Comparison of ENCODE assay signal across 8 cellular contexts in genomic region chr16:14988661-14989111, GRCh38. TPM values are rescaled to one million over a fixed set of nuclear protein-coding genes. Genes with fewer than 3 reads are reported as not detected.
DNase-seq lines count a peak whose midpoint lies in the region; ATAC-seq and TF ChIP-seq lines count a peak whose summit lies in the region.
"Not testable (repeated sequence)": the region's sequence is repeated elsewhere in the genome, so short reads cannot be mapped to it uniquely, and the experiment has no call there.

No MANE protein-coding gene starts in this region.

- not testable (repeated sequence) for H3K56ac ChIP-seq in H9 (ENCODE audit: insufficient read length, low read depth, low read length)

- not testable (repeated sequence) for H2BK20ac ChIP-seq in H9 (ENCODE audit: low read depth, low read length, poor library complexity, severe bottlenecking)

- not testable (repeated sequence) for H3K4me3 ChIP-seq in CD8-positive, alpha-beta T cell (ENCODE audit: low read depth, low read length); mucosa of descending colon; psoas muscle; upper lobe of right lung

- not testable (repeated sequence) for H3K18ac ChIP-seq in H9 (ENCODE audit: insufficient read length, low read depth, low read length)

- not testable (repeated sequence) for H3K4me1 ChIP-seq in CD8-positive, alpha-beta T cell (ENCODE audit: insufficient read depth, low read length); H9 (ENCODE audit: insufficient read depth, low read length); mucosa of descending colon (ENCODE audit: low read depth); psoas muscle; upper lobe of right lung

- peaks cover 11% of the 10 kb centered on the region for H3K79me1 ChIP-seq in H9 (ENCODE audit: insufficient read depth, low read depth, low read length, poor library complexity, severe bottlenecking)

- H3K27me3 Mint-ChIP-seq in CD8-positive, alpha-beta T cell (ENCODE audit: low read depth); H9 (ENCODE audit: low read depth); T-helper 17 cell: not testable (repeated sequence)

- not testable (repeated sequence) for H2BK120ac ChIP-seq in H9 (ENCODE audit: low read depth, low read length, poor library complexity, severe bottlenecking)

- H2BK15ac ChIP-seq in H9 (ENCODE audit: low read depth, low read length), result not testable (repeated sequence)

- H3K9ac ChIP-seq in H9 (ENCODE audit: extremely low read depth, insufficient read length, low read length), result not testable (repeated sequence)

- H3K14ac ChIP-seq in H9 (ENCODE audit: insufficient read depth, low read length), result not testable (repeated sequence)

- H3K36me3 ChIP-seq in CD8-positive, alpha-beta T cell (ENCODE audit: insufficient read depth, low read length); mucosa of descending colon (ENCODE audit: low read depth); psoas muscle (ENCODE audit: insufficient read depth in 1 of 2, low read depth in 1 of 2): not testable (repeated sequence)
- peaks cover 41% of the 10 kb centered on the region for H3K36me3 ChIP-seq in upper lobe of right lung

- H3K27ac Mint-ChIP-seq in CD8-positive, alpha-beta T cell; T-helper 17 cell: not testable (repeated sequence)
- H3K27ac Mint-ChIP-seq in H9, result peak overlapping the region; percentile 8 to 95 (median 42); a peak in 3 of 7 replicates

- not testable (repeated sequence) for H3K23ac ChIP-seq in H9 (ENCODE audit: insufficient read length, low read depth, low read length)

- peak in 1 of 7 experiments; percentile 22 for DNase-seq in CD8-positive, alpha-beta T cell
- DNase-seq in H9 (peak; percentile 35), cerebellum (ENCODE audit: low spot score) (peak; percentile 26), mucosa of descending colon (peak in 1 of 3 donors; percentile 64)
- DNase-seq in T-helper 17 cell, left ventricle myocardium superior, psoas muscle, upper lobe of right lung: not testable (repeated sequence)

- H3K27me3 ChIP-seq in CD8-positive, alpha-beta T cell (ENCODE audit: insufficient read depth, low read length); H9 (ENCODE audit: insufficient read depth, low read length); psoas muscle (ENCODE audit: insufficient read depth in 3 of 3, low read length in 2 of 3); upper lobe of right lung: not testable (repeated sequence)

- H3K4me1 Mint-ChIP-seq in CD8-positive, alpha-beta T cell (ENCODE audit: low read depth), result peaks cover 17% of the 10 kb centered on the region
- not testable (repeated sequence) for H3K4me1 Mint-ChIP-seq in H9
- peaks cover 16% of the 10 kb centered on the region for H3K4me1 Mint-ChIP-seq in T-helper 17 cell

- H4K91ac ChIP-seq in H9 (ENCODE audit: insufficient read length, low read depth, low read length), result not testable (repeated sequence)

- not testable (repeated sequence) for H4K8ac ChIP-seq in H9 (replicated peaks; ENCODE audit: insufficient read length, low read depth, low read length)

- H2BK12ac ChIP-seq in H9 (ENCODE audit: insufficient read length, low read depth, low read length), result not testable (repeated sequence)

- H4K5ac ChIP-seq in H9 (ENCODE audit: insufficient read length, low read depth, low read length), result not testable (repeated sequence)

- POLR2A ChIA-PET in CD8-positive, alpha-beta T cell (lab: Charles Lee), result not testable (repeated sequence)

- not testable (repeated sequence) for H2AK5ac ChIP-seq in H9 (ENCODE audit: insufficient read length, low read length)

- not testable (repeated sequence) for H3K79me2 ChIP-seq in H9 (ENCODE audit: insufficient read depth, low read length)

- not testable (repeated sequence) for H3K4ac ChIP-seq in H9 (ENCODE audit: low read depth, low read length)

- WGBS in H9 (ENCODE audit: extremely low coverage, insufficient read length, low lambda C conversion rate), result no CpG with 5 or more reads among the region's 23 CpGs
- 86 to 93% (median 90%) methylated on average over 23 of the region's 23 CpGs for WGBS in psoas muscle, 3 donors

- not testable (repeated sequence) for H3K4me2 ChIP-seq in H9 (ENCODE audit: insufficient read depth, insufficient read length, low read length)

- H3K9me3 Mint-ChIP-seq in CD8-positive, alpha-beta T cell; H9: not testable (repeated sequence)

- CTCF ChIA-PET in CD8-positive, alpha-beta T cell (lab: Charles Lee), result not testable (repeated sequence)

- H3K23me2 ChIP-seq in H9 (ENCODE audit: insufficient read length, low read depth, low read length, poor library complexity, severe bottlenecking), result not testable (repeated sequence)

- H3K27ac ChIP-seq in CD8-positive, alpha-beta T cell (ENCODE audit: low read depth, low read length); H9 (ENCODE audit: insufficient read length, low read depth, low read length); psoas muscle; upper lobe of right lung: not testable (repeated sequence)

- not testable (repeated sequence) for H3K9me3 ChIP-seq in CD8-positive, alpha-beta T cell (ENCODE audit: low read length); H9 (ENCODE audit: control insufficient read depth, low read depth, low read length); T-helper 17 cell (ENCODE audit: control insufficient read depth, low read length, poor library complexity, severe bottlenecking); mucosa of descending colon; psoas muscle; upper lobe of right lung

- ATAC-seq in CD8-positive, alpha-beta T cell, result peak; percentile 45
- ATAC-seq in T-helper 17 cell (peak; percentile 30), left ventricle myocardium superior (peak; percentile 17), mucosa of descending colon (peak; percentile 17), psoas muscle (peak; percentile 9 to 18 (median 16)), upper lobe of right lung (peak; percentile 35)

- peak overlapping the region; percentile 53 for H3K4me3 Mint-ChIP-seq in CD8-positive, alpha-beta T cell
- H3K4me3 Mint-ChIP-seq in H9, T-helper 17 cell: not testable (repeated sequence)

- not testable (repeated sequence) for TF ChIP-seq CTCF in CD8-positive, alpha-beta T cell (IDR thresholded peaks at IDR 0.05); H9 (conservative IDR thresholded peaks at IDR 0.05); mucosa of descending colon (IDR thresholded peaks at IDR 0.05); psoas muscle (IDR thresholded peaks at IDR 0.05); upper lobe of right lung (IDR thresholded peaks at IDR 0.05)

- not testable (repeated sequence) for H2AFZ ChIP-seq in H9 (ENCODE audit: low read length)

- not testable (repeated sequence) for H4K20me1 ChIP-seq in H9 (ENCODE audit: control insufficient read depth, insufficient read depth, insufficient read length)

- peaks cover 49% of the 10 kb centered on the region for H3K36me3 Mint-ChIP-seq in CD8-positive, alpha-beta T cell
- H3K36me3 Mint-ChIP-seq in H9 (ENCODE audit: insufficient read depth in 1 of 3, low read depth in 3 of 3) (peaks cover 18 to 35% (median 31%) of the 10 kb centered on the region in 3 experiments), T-helper 17 cell (ENCODE audit: low read depth) (peaks cover 12% of the 10 kb centered on the region)

- not testable (repeated sequence) for H2BK5ac ChIP-seq in H9 (ENCODE audit: insufficient read length, low read length)

- intact Hi-C loops in CD8-positive, alpha-beta T cell (cut with DNase I, micrococcal nuclease); left ventricle myocardium superior (cut with micrococcal nuclease); mucosa of descending colon (cut with DNase I, micrococcal nuclease); psoas muscle (cut with DNase I); upper lobe of right lung (cut with DNase I): not testable (repeated sequence)

- H3T11ph ChIP-seq in H9 (ENCODE audit: low read length), result not testable (repeated sequence)

RNA-seq across cellular contexts. Expression of gene PDXDC1, which starts 13.9 kb away (rescaled TPM):
- total RNA-seq in CD8-positive, alpha-beta T cell, result 10 to 100 TPM; 89.5 to 96.3 TPM
- total RNA-seq in H9 (2021) (106 and 112 TPM in 2 replicates), T-helper 17 cell (10 to 100 TPM; 58.4 to 78.8 TPM), cerebellum (42.6 TPM), left ventricle myocardium superior (82.0 TPM), mucosa of descending colon (100 to 1,000 TPM; 161 to 258 (median 233) TPM), psoas muscle (10 to 100 TPM; 52.3 to 82.5 (median 59.3) TPM), upper lobe of right lung (100 TPM)
- polyA plus RNA-seq in psoas muscle, result 10 to 100 TPM; 22.1 to 45.5 (median 24.8) TPM

RNA-seq across cellular contexts. Expression of gene NPIPA1, which starts 51.4 kb away (rescaled TPM):
- 10 to 100 TPM; 83.5 to 96.7 TPM for total RNA-seq in CD8-positive, alpha-beta T cell
- 123 and 130 TPM in 2 replicates for total RNA-seq in H9 (2021)
- 100 to 1,000 TPM in 1 of 2 donors, 10 to 100 TPM in 1; 89.9 to 101 TPM for total RNA-seq in T-helper 17 cell
- total RNA-seq in cerebellum, result 114 TPM
- 46.3 TPM for total RNA-seq in left ventricle myocardium superior
- 100 to 1,000 TPM in 1 of 3 donors, 10 to 100 TPM in 2; 61.6 to 149 (median 96.3) TPM for total RNA-seq in mucosa of descending colon
- 10 to 100 TPM; 35.9 to 58.5 (median 50.6) TPM for total RNA-seq in psoas muscle
- 10 to 100 TPM; 34.0 to 55.4 (median 37.2) TPM for polyA plus RNA-seq in psoas muscle
- total RNA-seq in upper lobe of right lung, result 91.6 TPM
